In genomic region chr5:94347130-94347529, GRCh38 we compare ENCODE assay signal across 14 cellular contexts.
A peak's percentile ranks its signal among the peaks of the same experiment; 100 is the strongest.
DNase-seq lines count a peak whose midpoint lies in the region; ATAC-seq and TF ChIP-seq lines count a peak whose summit lies in the region.
"Had no signal": no experiment of that assay in that cellular context is flagged by ENCODE, and none has a peak within 500 bp of the region (broad histone marks: within the 10 kb centered on the region; RNA-seq: fewer than 3 reads in every experiment).

No MANE protein-coding gene starts in this region.

- no peak overlapping the region for H4K5ac ChIP-seq in H9 (ENCODE audit: insufficient read length, low read depth, low read length)

- no peak for ATAC-seq in Right ventricle myocardium inferior
- ATAC-seq in WTC11 = peak; percentile 32
- ATAC-seq: CD8-positive, alpha-beta T cell had no signal

- H3K18ac ChIP-seq in H9 (ENCODE audit: insufficient read length, low read depth, low read length) = no peak overlapping the region

- H3K27me3 Mint-ChIP-seq in H9 (ENCODE audit: low read depth) (no peaks in the 10 kb centered on the region), WTC11 (ENCODE audit: low read depth) (peaks cover 2% of the 10 kb centered on the region; the same call in 1 of the 2 replicates)

- no peak overlapping the region for H3K23ac ChIP-seq in H9 (ENCODE audit: insufficient read length, low read depth, low read length)

- TF ChIP-seq CTCF in left ventricle myocardium inferior (IDR thresholded peaks at IDR 0.05; ENCODE audit: borderline replicate concordance) (no peak), H9 (conservative IDR thresholded peaks at IDR 0.05) (no peak), WTC11 (IDR thresholded peaks at IDR 0.05) (no peak)

- no peak overlapping the region for H2BK120ac ChIP-seq in H9 (ENCODE audit: low read depth, low read length, poor library complexity, severe bottlenecking)

- no peak overlapping the region for H3K4ac ChIP-seq in H9 (ENCODE audit: low read depth, low read length)

- H3K4me1 ChIP-seq in left ventricle myocardium inferior (no peaks in the 10 kb centered on the region), H9 (ENCODE audit: insufficient read depth, low read length) (0 out of 2 replicates have a peak, but pooled peaks cover 2% of the 10 kb centered on the region)

- H3K4me1 Mint-ChIP-seq in H9 (peaks cover 45 to 62% of the 10 kb centered on the region in 2 experiments), WTC11 (peaks cover 42% of the 10 kb centered on the region)

- H3K36me3 Mint-ChIP-seq in H9 (ENCODE audit: insufficient read depth in 1 of 3, low read depth in 3 of 3) (peaks cover 86 to 94% (median 90%) of the 10 kb centered on the region in 3 experiments), WTC11 (peaks cover 91% of the 10 kb centered on the region)
- H3K36me3 Mint-ChIP-seq: CD14-positive monocyte had no signal

- H2AK5ac ChIP-seq in H9 (ENCODE audit: insufficient read length, low read length) = no peak overlapping the region

- no peak overlapping the region for H3K9ac ChIP-seq in H9 (ENCODE audit: extremely low read depth, insufficient read length, low read length)

- H3K27ac ChIP-seq in left ventricle myocardium inferior (replicated peaks) = no peak overlapping the region
- H3K27ac ChIP-seq in H9 (ENCODE audit: insufficient read length, low read depth, low read length) = no peak overlapping the region
- H3K27ac ChIP-seq: HL-60 had no signal

- no peak overlapping the region for H3T11ph ChIP-seq in H9 (ENCODE audit: low read length)

- no peak overlapping the region for H3K4me2 ChIP-seq in H9 (ENCODE audit: insufficient read depth, insufficient read length, low read length)

- no CpG with 5 or more reads among the region's 8 CpGs for WGBS in H9 (ENCODE audit: extremely low coverage, insufficient read length, low lambda C conversion rate)

- peaks cover 37% of the 10 kb centered on the region for H3K9me3 ChIP-seq in left ventricle myocardium inferior (replicated peaks)
- H3K9me3 ChIP-seq in H9 (ENCODE audit: control insufficient read depth, low read depth, low read length) = no peaks in the 10 kb centered on the region

- POLR2A ChIA-PET in WTC11 (lab: Charles Lee) = no interaction called here

- no peak overlapping the region for H2BK15ac ChIP-seq in H9 (ENCODE audit: low read depth, low read length)

- H3K79me1 ChIP-seq in H9 (ENCODE audit: insufficient read depth, low read depth, low read length, poor library complexity, severe bottlenecking) = no peaks in the 10 kb centered on the region

- no peaks in the 10 kb centered on the region for H3K23me2 ChIP-seq in H9 (ENCODE audit: insufficient read length, low read depth, low read length, poor library complexity, severe bottlenecking)

- H4K91ac ChIP-seq in H9 (ENCODE audit: insufficient read length, low read depth, low read length) = no peak overlapping the region

- H3K9me3 Mint-ChIP-seq in H9 = peaks cover 59 to 75% of the 10 kb centered on the region in 2 experiments
- peaks cover 73% of the 10 kb centered on the region for H3K9me3 Mint-ChIP-seq in WTC11

- H3K36me3 ChIP-seq in left ventricle myocardium inferior = no peaks in the 10 kb centered on the region

- peak overlapping the region in 2 of 3 experiments; percentile 61 to 87; a peak in 3 of 7 replicates for H3K27ac Mint-ChIP-seq in H9
- no peak overlapping the region; the same call in 1 of the 2 replicates for H3K27ac Mint-ChIP-seq in WTC11
- H3K27ac Mint-ChIP-seq: CD8-positive, alpha-beta T cell had no signal

- H3K14ac ChIP-seq in H9 (ENCODE audit: insufficient read depth, low read length) = no peak overlapping the region

- H3K79me2 ChIP-seq in H9 (ENCODE audit: insufficient read depth, low read length) = peaks cover 69% of the 10 kb centered on the region

- DNase-seq in left ventricle myocardium inferior (peak; percentile 17), Right ventricle myocardium inferior (ENCODE audit: missing footprints) (no peak), H9 (no peak), WTC11 (ENCODE audit: low spot score) (no peak), myocyte (ENCODE audit: low read depth) (peak; percentile 6), dermis blood vessel endothelial cell (no peak), ecto neural progenitor cell (ENCODE audit: low spot score) (no peak)
- DNase-seq: CD8-positive, alpha-beta T cell; COR-L47; DMS153; DMS79 treated with DMSO at 0.1 percent for 48 hours; GDM1 had no signal

- H2BK12ac ChIP-seq in H9 (ENCODE audit: insufficient read length, low read depth, low read length) = no peak overlapping the region

- H4K20me1 ChIP-seq in H9 (ENCODE audit: control insufficient read depth, insufficient read depth, insufficient read length) = no peaks in the 10 kb centered on the region

- no peak overlapping the region for H2BK20ac ChIP-seq in H9 (ENCODE audit: low read depth, low read length, poor library complexity, severe bottlenecking)

- H4K8ac ChIP-seq in H9 (replicated peaks; ENCODE audit: insufficient read length, low read depth, low read length) = no peak overlapping the region

- no peak overlapping the region for H3K56ac ChIP-seq in H9 (ENCODE audit: insufficient read length, low read depth, low read length)

- H3K4me3 Mint-ChIP-seq in H9 (no peak overlapping the region), WTC11 (no peak overlapping the region)
- H3K4me3 Mint-ChIP-seq: CD14-positive monocyte; CD8-positive, alpha-beta T cell had no signal

- H3K4me3 ChIP-seq in left ventricle myocardium inferior = peak overlapping the region; percentile 25

- CTCF ChIA-PET in WTC11 (lab: Charles Lee) = no interaction called here

- no peak overlapping the region for H2BK5ac ChIP-seq in H9 (ENCODE audit: insufficient read length, low read length)

- intact Hi-C loops in left ventricle myocardium inferior (cut with micrococcal nuclease) (no loop called here), Right ventricle myocardium inferior (cut with DNase I) (no loop called here)

- H3K27me3 ChIP-seq in left ventricle myocardium inferior (ENCODE audit: low read depth) (no peaks in the 10 kb centered on the region), H9 (ENCODE audit: insufficient read depth, low read length) (no peaks in the 10 kb centered on the region)

- H2AFZ ChIP-seq in H9 (ENCODE audit: low read length) = no peak overlapping the region

TF ChIP-seq in WTC11, 78 proteins besides CTCF, POLR2A, EP300 and RAD21:
- no peak for TF ChIP-seq SOX15 (CRISPR knock-in tag; IDR thresholded peaks at IDR 0.05)
- TF ChIP-seq NR2C2 (CRISPR knock-in tag; IDR thresholded peaks at IDR 0.05) = no peak
- no peak for TF ChIP-seq JAZF1 (CRISPR knock-in tag; IDR thresholded peaks at IDR 0.05)
- no peak for TF ChIP-seq ELF4 (CRISPR knock-in tag; IDR thresholded peaks at IDR 0.05; ENCODE audit: low read depth)
- TF ChIP-seq ZNF121 (CRISPR knock-in tag; IDR thresholded peaks at IDR 0.05) = no peak
- no peak for TF ChIP-seq NFE2L1 (CRISPR knock-in tag; IDR thresholded peaks at IDR 0.05)
- no peak for TF ChIP-seq GRHL2 (CRISPR knock-in tag; IDR thresholded peaks at IDR 0.05; ENCODE audit: insufficient replicate concordance, severe bottlenecking)
- no peak for TF ChIP-seq SMAD3 (CRISPR knock-in tag; IDR thresholded peaks at IDR 0.05; ENCODE audit: borderline replicate concordance)
- TF ChIP-seq ZNF671 (CRISPR knock-in tag; IDR thresholded peaks at IDR 0.05) = no peak
- TF ChIP-seq FOXP1 (CRISPR knock-in tag; IDR thresholded peaks at IDR 0.05; ENCODE audit: borderline replicate concordance) = no peak
- TF ChIP-seq TEAD1 (CRISPR knock-in tag; IDR thresholded peaks at IDR 0.05) = no peak

Comparison
In these comparisons a context has a peak if more than half of its experiments do, and no peak if none do; other contexts are left out.
1. DNase-seq: peak in left ventricle myocardium inferior (single experiment) and myocyte (single experiment); none in Right ventricle myocardium inferior (single experiment), H9 (single experiment), WTC11 (single experiment), dermis blood vessel endothelial cell (single experiment) and ecto neural progenitor cell (single experiment).